ENCODE assay signal across 11 cellular contexts in the genomic region with DNA sequence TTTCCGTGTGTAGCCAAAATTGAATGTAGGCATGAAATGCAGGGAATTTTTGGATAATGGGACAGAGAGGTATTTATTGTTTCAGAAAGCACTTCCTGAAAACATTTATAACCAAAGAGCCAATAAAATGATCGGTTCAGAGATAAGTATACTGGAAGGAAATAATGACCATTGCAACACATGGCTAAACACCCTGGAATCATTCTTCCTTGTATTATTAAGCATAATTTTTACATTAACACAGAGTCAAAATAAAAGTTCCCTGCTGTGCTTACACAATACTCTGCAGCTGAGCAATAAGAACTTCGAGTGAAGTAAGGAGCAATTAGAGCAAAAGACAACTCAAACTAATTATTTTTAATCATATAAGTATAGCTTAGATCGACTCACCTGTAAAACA.
A peak's percentile ranks its signal among the peaks of the same experiment; 100 is the strongest.
DNase-seq lines count a peak whose midpoint lies in the region; FAIRE-seq and TF ChIP-seq lines count a peak whose summit lies in the region.
"Had no signal": no experiment of that assay in that cellular context is flagged by ENCODE, and none has a peak within 500 bp of the region (broad histone marks: within the 10 kb centered on the region; RNA-seq: fewer than 3 reads in every experiment).

No MANE protein-coding gene starts in this region.

- no peak for TF ChIP-seq CTCF in endothelial cell of umbilical vein (IDR thresholded peaks at IDR 0.05; ENCODE audit: extremely low read depth in 1 of 2, insufficient read depth in 1 of 2, low read depth in 1 of 2, low read length in 2 of 2)
- no peak for TF ChIP-seq CTCF in osteoblast (IDR thresholded peaks at IDR 0.05; ENCODE audit: extremely low read depth, low read depth, low read length)

- DNase-seq in GM03348 (ENCODE audit: low spot score), result peak; percentile 57
- DNase-seq in NCI-H1930 (lab: John Stamatoyannopoulos, UW), result peak; percentile 73 to 88
- peak; percentile 37 for DNase-seq in endothelial cell of umbilical vein (ENCODE audit: low read depth, low spot score)
- DNase-seq in osteoblast (ENCODE audit: insufficient read length, low spot score, missing footprints), result no peak
- DNase-seq in activated CD4-positive, alpha-beta T cell treated with anti-CD3 and anti-CD28 coated beads for 48 hours, result no peak
- no peak for DNase-seq in activated T-cell treated with anti-CD3 and anti-CD28 coated beads, Interleukin-2, amount 50 U/mL, for 24 hours
- DNase-seq in activated CD4-positive, alpha-beta T cell treated with anti-CD3 and anti-CD28 coated beads, Interleukin-2, amount 50 U/mL, for 1 hour, result no peak
- DNase-seq: endodermal cell, retina had no signal

- peaks cover 8% of the 10 kb centered on the region for H3K4me1 ChIP-seq in endothelial cell of umbilical vein (ENCODE audit: control insufficient read depth, extremely low read depth, insufficient read depth, low read length)
- H3K4me1 ChIP-seq in osteoblast (ENCODE audit: insufficient read depth, low read length), result peaks cover 41% of the 10 kb centered on the region

- no peaks in the 10 kb centered on the region for H3K4me1 Mint-ChIP-seq in activated T-cell treated with anti-CD3 and anti-CD28 coated beads, Interleukin-2, amount 50 U/mL, for 24 hours (ENCODE audit: low read depth)

- no peak overlapping the region for H3K4me3 Mint-ChIP-seq in activated T-cell treated with anti-CD3 and anti-CD28 coated beads, Interleukin-2, amount 50 U/mL, for 24 hours
- H3K4me3 Mint-ChIP-seq: endodermal cell; stimulated activated naive CD8-positive, alpha-beta T cell treated with anti-CD3 and anti-CD28 coated beads, Interleukin-15, Interleukin-2, amounts not matched to agents 100 ng/mL and 50 ng/mL, for 24 hours had no signal

- BruUV-seq in endothelial cell of umbilical vein (replicated peaks; lab: Mats Ljungman, UMichigan), result no TSS peak

- H3K9me3 ChIP-seq in endothelial cell of umbilical vein (replicated peaks; ENCODE audit: control insufficient read depth, insufficient read depth, low read length) (no peaks in the 10 kb centered on the region), osteoblast (ENCODE audit: low read depth, low read length) (no peaks in the 10 kb centered on the region)
- H3K9me3 ChIP-seq: SJSA1 had no signal

- no peaks in the 10 kb centered on the region for H3K36me3 Mint-ChIP-seq in activated T-cell treated with anti-CD3 and anti-CD28 coated beads, Interleukin-2, amount 50 U/mL, for 24 hours (ENCODE audit: low read depth)

- intact Hi-C loops in endothelial cell of umbilical vein (cut with micrococcal nuclease), result loop anchor here (1.0 to 5.0 kb wide), 2 partner anchors 157 to 171 kb away; no protein-coding TSS in a partner anchor

- H2AFZ ChIP-seq in endothelial cell of umbilical vein (ENCODE audit: low read depth, low read length) (no peak overlapping the region), osteoblast (ENCODE audit: low read length) (no peak overlapping the region)

- H3K27me3 Mint-ChIP-seq in activated T-cell treated with anti-CD3 and anti-CD28 coated beads, Interleukin-2, amount 50 U/mL, for 24 hours, result no peaks in the 10 kb centered on the region

- no peaks in the 10 kb centered on the region for H3K9me3 Mint-ChIP-seq in activated T-cell treated with anti-CD3 and anti-CD28 coated beads, Interleukin-2, amount 50 U/mL, for 24 hours

- H3K36me3 ChIP-seq in endothelial cell of umbilical vein (ENCODE audit: control insufficient read depth in 2 of 2, extremely low read depth in 1 of 2, insufficient read depth in 2 of 2, low read length in 2 of 2) (no peaks in the 10 kb centered on the region), osteoblast (ENCODE audit: insufficient read depth, low read length) (no peaks in the 10 kb centered on the region)
- H3K36me3 ChIP-seq: SJSA1 had no signal

- dilution Hi-C loops in endothelial cell of umbilical vein (cut with MboI; ENCODE audit: extremely low pct_ligation_motif_present, low sequenced_read_pairs), result no loop called here

- H3K27me3 ChIP-seq in endothelial cell of umbilical vein (ENCODE audit: control insufficient read depth in 2 of 2, insufficient read depth in 2 of 2, low read length in 2 of 2) (no peaks in the 10 kb centered on the region), osteoblast (ENCODE audit: insufficient read depth, low read length) (no peaks in the 10 kb centered on the region)
- H3K27me3 ChIP-seq: SJSA1 had no signal

- H4K20me1 ChIP-seq in endothelial cell of umbilical vein (replicated peaks; ENCODE audit: control insufficient read depth, extremely low read depth, insufficient read depth, low read length) (no peaks in the 10 kb centered on the region), osteoblast (ENCODE audit: insufficient read depth, low read length) (no peaks in the 10 kb centered on the region)

- H3K4me2 ChIP-seq in endothelial cell of umbilical vein (ENCODE audit: insufficient read depth, low read length) (no peak overlapping the region), osteoblast (ENCODE audit: insufficient read depth, low read length) (peak overlapping the region; percentile 3)

- no peak overlapping the region for H3K9ac ChIP-seq in endothelial cell of umbilical vein (replicated peaks; ENCODE audit: extremely low read depth, insufficient read depth, low read length)

- H3K79me2 ChIP-seq in endothelial cell of umbilical vein (ENCODE audit: control insufficient read depth, insufficient read depth, low read length), result no peaks in the 10 kb centered on the region
- no peaks in the 10 kb centered on the region for H3K79me2 ChIP-seq in osteoblast (ENCODE audit: insufficient read depth, low read length)

- H3K27ac Mint-ChIP-seq in activated T-cell treated with anti-CD3 and anti-CD28 coated beads, Interleukin-2, amount 50 U/mL, for 24 hours, result no peak overlapping the region
- H3K27ac Mint-ChIP-seq: endodermal cell; stimulated activated naive CD8-positive, alpha-beta T cell treated with anti-CD3 and anti-CD28 coated beads, Interleukin-15, Interleukin-2, amounts not matched to agents 100 ng/mL and 50 ng/mL, for 24 hours had no signal

- H3K9me1 ChIP-seq in endothelial cell of umbilical vein (replicated peaks; ENCODE audit: control insufficient read depth, extremely low read depth, insufficient read depth, low read length), result no peaks in the 10 kb centered on the region

- CTCF ChIA-PET in endothelial cell of umbilical vein (lab: Charles Lee), result interaction anchor here (1.0 to 1.9 kb wide), 4 partner anchors 10 to 155 kb away, joined by 3 to 5 read pairs (median 3); no protein-coding TSS in a partner anchor

- no peak for TF ChIP-seq POLR2A in endothelial cell of umbilical vein (IDR thresholded peaks at IDR 0.05; ENCODE audit: low read depth, low read length)

- H3K4me3 ChIP-seq in endothelial cell of umbilical vein (replicated peaks in 1 of 3; ENCODE audit: insufficient read depth in 1 of 3, low read depth in 1 of 3, low read length in 3 of 3) (no peak overlapping the region), osteoblast (ENCODE audit: insufficient read depth, low read length) (no peak overlapping the region)
- H3K4me3 ChIP-seq: SJSA1 had no signal

- POLR2A ChIA-PET in endothelial cell of umbilical vein (lab: Charles Lee), result no interaction called here

- FAIRE-seq in endothelial cell of umbilical vein (lab: Jason Lieb, UNC), result no peak

- H3K27ac ChIP-seq in endothelial cell of umbilical vein (ENCODE audit: insufficient read depth, low read depth, low read length), result no peak overlapping the region
- peak overlapping the region; percentile 96 for H3K27ac ChIP-seq in osteoblast (ENCODE audit: low read depth, low read length)

TF ChIP-seq in endothelial cell of umbilical vein, 7 proteins besides CTCF, POLR2A, EP300 and RAD21:
- no peak for TF ChIP-seq EZH2 (IDR thresholded peaks at IDR 0.05; ENCODE audit: borderline replicate concordance, low read depth, low read length, severe bottlenecking)
- no peak for TF ChIP-seq GATA2 (IDR thresholded peaks at IDR 0.05; ENCODE audit: insufficient read depth, insufficient read length, low read depth, low read length)
- no peak for TF ChIP-seq FOS (IDR thresholded peaks at IDR 0.05; ENCODE audit: borderline replicate concordance, insufficient read depth, low read length)
- TF ChIP-seq POLR2AphosphoS5 (IDR thresholded peaks at IDR 0.05; ENCODE audit: insufficient read depth, low read depth, low read length), result no peak
- TF ChIP-seq JUN (IDR thresholded peaks at IDR 0.05; ENCODE audit: borderline replicate concordance, insufficient read depth, insufficient read length, low read depth), result no peak
- TF ChIP-seq MYC (IDR thresholded peaks at IDR 0.05; ENCODE audit: low read depth, low read length), result no peak
- TF ChIP-seq, protein P1, sequence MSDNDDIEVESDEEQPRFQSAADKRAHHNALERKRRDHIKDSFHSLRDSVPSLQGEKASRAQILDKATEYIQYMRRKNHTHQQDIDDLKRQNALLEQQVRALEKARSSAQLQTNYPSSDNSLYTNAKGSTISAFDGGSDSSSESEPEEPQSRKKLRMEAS (IDR thresholded peaks at IDR 0.05; ENCODE audit: insufficient read depth, insufficient read length), result no peak

Comparison
In these comparisons a context has a peak if more than half of its experiments do, and no peak if none do; other contexts are left out.
1. DNase-seq: peak in GM03348 (single experiment), NCI-H1930 (2 of 2) and endothelial cell of umbilical vein (single experiment); none in osteoblast (single experiment), activated CD4-positive, alpha-beta T cell treated with anti-CD3 and anti-CD28 coated beads for 48 hours (single experiment), activated T-cell treated with anti-CD3 and anti-CD28 coated beads, Interleukin-2, amount 50 U/mL, for 24 hours (single experiment) and activated CD4-positive, alpha-beta T cell treated with anti-CD3 and anti-CD28 coated beads, Interleukin-2, amount 50 U/mL, for 1 hour (single experiment).